In the genomic region with DNA sequence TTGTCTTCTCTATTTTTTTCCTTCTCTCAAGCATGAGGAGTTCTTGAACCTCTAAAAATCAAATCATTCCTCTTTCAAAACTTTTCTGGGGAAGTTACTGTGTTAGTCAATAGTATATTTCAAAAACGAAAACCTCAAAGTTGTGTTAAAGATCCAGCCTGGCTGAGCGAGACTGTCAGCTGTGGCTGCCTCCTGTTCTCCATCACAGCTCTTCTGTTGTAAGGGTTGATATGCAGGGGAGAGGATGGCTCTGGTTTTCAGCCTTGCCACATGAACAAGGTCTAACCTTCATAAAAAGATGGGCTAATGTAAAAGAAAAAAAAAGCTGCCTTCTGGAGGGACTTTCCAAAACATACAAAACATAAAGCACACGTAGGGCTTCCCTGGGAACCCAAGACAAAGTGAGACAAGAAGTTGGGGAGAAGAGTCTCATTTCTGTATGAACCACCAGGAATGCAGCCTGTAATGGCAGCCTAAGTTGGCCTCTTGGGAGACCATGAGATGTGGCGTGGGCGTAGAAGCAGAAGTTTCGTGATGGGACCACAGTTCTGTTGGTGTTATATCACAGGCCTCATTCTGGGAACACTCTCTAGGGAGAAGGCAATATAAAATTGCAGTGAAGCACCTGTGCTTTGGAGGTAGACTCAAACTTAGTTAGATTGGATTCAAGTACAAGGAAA, we compare ENCODE assay signal across 19 cellular contexts.
DNase-seq lines count a peak whose midpoint lies in the region; ATAC-seq, FAIRE-seq and TF ChIP-seq lines count a peak whose summit lies in the region.
"Had no signal": no experiment of that assay in that cellular context is flagged by ENCODE, and none has a peak within 500 bp of the region (broad histone marks: within the 10 kb centered on the region; RNA-seq: fewer than 3 reads in every experiment).

No MANE protein-coding gene starts in this region.

- H3K9ac ChIP-seq in GM12878 (ENCODE audit: control insufficient read depth, insufficient read depth, low read length), result no peak overlapping the region

- TF ChIP-seq CTCF in GM12865 (IDR thresholded peaks at IDR 0.05; ENCODE audit: insufficient read depth, low read depth, low read length, missing control alignments) (no peak), GM12878 (IDR thresholded peaks at IDR 0.05 in 2 of 3, conservative IDR thresholded peaks at IDR 0.05 in 1 of 3; ENCODE audit: control insufficient read depth in 2 of 3, extremely low read depth in 1 of 3, insufficient read depth in 1 of 3, low read depth in 3 of 3, low read length in 3 of 3) (no peak), coronary artery (IDR thresholded peaks at IDR 0.05) (no peak)

- no peaks in the 10 kb centered on the region for H3K4me1 ChIP-seq in GM12878 (ENCODE audit: control insufficient read depth, insufficient read depth, low read length)

- TF ChIP-seq EP300 in GM12878 (IDR thresholded peaks at IDR 0.05; ENCODE audit: borderline replicate concordance in 1 of 2, control insufficient read depth in 1 of 2, low read depth in 2 of 2, low read length in 2 of 2), result no peak

- WGBS in GM12878 (ENCODE audit: insufficient coverage, insufficient replicate concordance, low lambda C conversion rate, missing lambda C conversion rate), result 4% methylated on average over 6 of the region's 6 CpGs

- DNase-seq in GM12865 (ENCODE audit: low read depth), result peak; percentile 15
- DNase-seq in GM12878 (ENCODE audit: low read depth, low spot score), result no peak
- no peak for DNase-seq in coronary artery (ENCODE audit: low spot score)
- DNase-seq in NCI-H2107 (lab: John Stamatoyannopoulos, UW), result no peak
- DNase-seq in GM03348 (ENCODE audit: low spot score), result no peak
- DNase-seq: EL, NCI-H1436, NCI-H2029 treated with DMSO at 0.1 percent for 48 hours, NCI-H510A treated with DMSO at 0.1 percent for 48 hours, NCI-H82, SIG-M5, T-helper 17 cell had no signal

- H3K27ac ChIP-seq in GM12878 (ENCODE audit: control insufficient read depth, insufficient read depth), result no peak overlapping the region
- H3K27ac ChIP-seq in coronary artery, result no peak overlapping the region
- H3K27ac ChIP-seq: C4-2B had no signal

- no peaks in the 10 kb centered on the region for H3K79me2 ChIP-seq in GM12878 (ENCODE audit: control insufficient read depth, insufficient read depth, low read length)

- in situ Hi-C loops in GM12878 (cut with MboI), result no loop called here

- FAIRE-seq in GM12878 (lab: Jason Lieb, UNC), result no peak
- FAIRE-seq: H1, K562, RCC 7860 had no signal

- H3K4me2 ChIP-seq in GM12878 (ENCODE audit: control insufficient read depth, insufficient read depth), result no peak overlapping the region

- RAD21 ChIA-PET in GM12878 (lab: Charles Lee; ENCODE audit: unreplicated experiment), result no interaction called here

- intact Hi-C loops in GM12878 (cut with micrococcal nuclease; ENCODE audit: unreplicated experiment), result no loop called here

- BruUV-seq in GM12878 (replicated peaks; lab: Mats Ljungman, UMichigan), result no TSS peak

- no peak for TF ChIP-seq POLR2A in GM12878 (IDR thresholded peaks at IDR 0.05; ENCODE audit: low read depth, low read length)

- H3K36me3 ChIP-seq in GM12878 (ENCODE audit: control insufficient read depth in 2 of 2, insufficient read depth in 2 of 2, low read length in 1 of 2), result no peaks in the 10 kb centered on the region

- no peaks in the 10 kb centered on the region for H4K20me1 ChIP-seq in GM12878 (ENCODE audit: control insufficient read depth, insufficient read depth)

- SMC1A ChIA-PET in GM12878 (lab: Charles Lee; ENCODE audit: uncharacterized antibody, unreplicated experiment), result no interaction called here

- H3K9me3 ChIP-seq in GM12878 (replicated peaks; ENCODE audit: control insufficient read depth, insufficient read depth, low read length), result no peaks in the 10 kb centered on the region

- peaks cover 0 to 3% of the 10 kb centered on the region in 2 experiments; a peak in 2 of 4 replicates for H3K27me3 ChIP-seq in GM12878 (replicated peaks in 1 of 2; ENCODE audit: control insufficient read depth in 2 of 2, insufficient read depth in 2 of 2, low read length in 1 of 2)

- H2AFZ ChIP-seq in GM12878 (ENCODE audit: control insufficient read depth, low read depth, low read length), result no peak overlapping the region

- POLR2A ChIA-PET in GM12878 (lab: Charles Lee), result no interaction called here

- no peak for TF ChIP-seq RAD21 in GM12878 (IDR thresholded peaks at IDR 0.05; ENCODE audit: insufficient read depth, low read depth, low read length)

- peak; percentile 59 for ATAC-seq in GM18868 (IDR thresholded peaks at IDR 0.05; ENCODE audit: unreplicated experiment)
- ATAC-seq in HG03378 (IDR thresholded peaks at IDR 0.05; ENCODE audit: unreplicated experiment), result peak; percentile 40
- ATAC-seq in GM12878, result no peak
- no peak for ATAC-seq in HG02642 (IDR thresholded peaks at IDR 0.05; ENCODE audit: poor library complexity, unreplicated experiment)
- ATAC-seq: K562, T-helper 17 cell had no signal

- CTCF ChIA-PET in GM12878 (lab: Yijun Ruan, JAX), result interaction anchor here (1.0 kb wide), 1 partner anchor 41 kb away, joined by 3 read pairs; no protein-coding TSS in a partner anchor

- H3K4me3 ChIP-seq in GM12865 (ENCODE audit: low read depth, low read length) (no peak overlapping the region), GM12878 (no peak overlapping the region), coronary artery (no peak overlapping the region)
- H3K4me3 ChIP-seq: K562 had no signal

TF ChIP-seq in GM12878, 131 proteins besides CTCF, POLR2A, EP300 and RAD21:
- TF ChIP-seq, protein P1, sequence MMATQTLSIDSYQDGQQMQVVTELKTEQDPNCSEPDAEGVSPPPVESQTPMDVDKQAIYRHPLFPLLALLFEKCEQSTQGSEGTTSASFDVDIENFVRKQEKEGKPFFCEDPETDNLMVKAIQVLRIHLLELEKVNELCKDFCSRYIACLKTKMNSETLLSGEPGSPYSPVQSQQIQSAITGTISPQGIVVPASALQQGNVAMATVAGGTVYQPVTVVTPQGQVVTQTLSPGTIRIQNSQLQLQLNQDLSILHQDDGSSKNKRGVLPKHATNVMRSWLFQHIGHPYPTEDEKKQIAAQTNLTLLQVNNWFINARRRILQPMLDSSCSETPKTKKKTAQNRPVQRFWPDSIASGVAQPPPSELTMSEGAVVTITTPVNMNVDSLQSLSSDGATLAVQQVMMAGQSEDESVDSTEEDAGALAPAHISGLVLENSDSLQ (IDR thresholded peaks at IDR 0.05), result no peak
- TF ChIP-seq ZZZ3 (IDR thresholded peaks at IDR 0.05; ENCODE audit: control insufficient read depth, insufficient read length, low read depth) (no peak), MEF2B (IDR thresholded peaks at IDR 0.05; ENCODE audit: partially characterized antibody, poor library complexity, severe bottlenecking) (peak; percentile 24), KDM1A (IDR thresholded peaks at IDR 0.05; ENCODE audit: borderline replicate concordance) (no peak)

Comparison
In these comparisons a context has a peak if more than half of its experiments do, and no peak if none do; other contexts are left out.
1. ATAC-seq: peak in GM18868 (single experiment) and HG03378 (single experiment); none in GM12878 (single experiment) and HG02642 (single experiment).